1 cellular context compared by ENCODE assay signal in the genomic region with DNA sequence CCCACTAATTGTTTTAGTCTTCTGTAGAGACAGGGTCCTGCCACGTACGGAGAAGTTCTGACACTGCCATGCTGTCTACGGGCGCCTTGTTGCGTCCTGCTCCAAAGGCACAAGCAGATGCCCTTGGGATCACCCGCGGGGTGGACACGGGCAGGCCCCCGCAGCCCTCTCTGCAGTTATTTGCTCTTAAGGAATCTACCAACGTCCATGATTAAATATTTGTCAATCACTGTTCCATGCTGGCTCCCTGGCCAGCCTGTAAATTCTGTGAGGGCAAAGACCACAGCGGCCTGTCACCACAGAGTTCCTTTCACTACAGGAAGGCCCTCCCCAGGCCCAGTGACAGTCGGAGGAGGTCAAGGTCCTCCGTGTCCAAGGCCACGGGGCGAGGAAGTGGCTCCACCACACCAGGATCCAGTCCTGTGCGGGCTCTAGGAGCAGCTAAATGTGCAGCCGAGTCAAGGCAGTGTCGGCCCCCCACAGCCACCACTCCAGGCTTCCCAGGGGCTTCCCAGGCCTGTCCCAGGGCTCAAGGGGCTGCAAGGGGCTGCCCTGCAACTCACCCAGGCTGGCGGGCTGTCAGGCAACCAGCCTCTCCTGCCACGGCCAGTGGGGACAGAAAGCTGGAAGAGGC.
TF ChIP-seq lines count a peak whose summit lies in the region.

No MANE protein-coding gene starts in this region.

TF ChIP-seq in K562, 482 proteins besides CTCF, POLR2A, EP300 and RAD21:
- TF ChIP-seq POLR2G (IDR thresholded peaks at IDR 0.05; ENCODE audit: low read depth, low read length) (peak; percentile 30; the same call in 1 of the 2 replicates), RBFOX2 (IDR thresholded peaks at IDR 0.05; ENCODE audit: low read depth, low read length) (peak; percentile 44), CEBPG (CRISPR knock-in tag; IDR thresholded peaks at IDR 0.05) (no peak), CEBPG (tag; conservative IDR thresholded peaks at IDR 0.05 in 1 of 2, IDR thresholded peaks at IDR 0.05 in 1 of 2) (no peak)
